Comparison of ENCODE assay signal across 9 cellular contexts in genomic region chr3:42831321-42831713, GRCh38. TPM values are rescaled to one million over a fixed set of nuclear protein-coding genes. Genes with fewer than 3 reads are reported as not detected.
DNase-seq lines count a peak whose midpoint lies in the region; FAIRE-seq and TF ChIP-seq lines count a peak whose summit lies in the region.
"Had no signal": no experiment of that assay in that cellular context is flagged by ENCODE, and none has a peak within 500 bp of the region (broad histone marks: within the 10 kb centered on the region; RNA-seq: fewer than 3 reads in every experiment).

No MANE protein-coding gene starts in this region.

- TF ChIP-seq CTCF in progenitor cell of endocrine pancreas (IDR thresholded peaks at IDR 0.05; ENCODE audit: unreplicated experiment), result peak; percentile 76

- H3K27me3 ChIP-seq in Karpas-422 (ENCODE audit: low read length), result no peaks in the 10 kb centered on the region
- H3K27me3 ChIP-seq: BLaER1 treated with 17β-estradiol and CSF1 and Interleukin-3, amounts not matched to agents 10 nM and 100 nM had no signal

- H3K9me3 Mint-ChIP-seq in progenitor cell of endocrine pancreas (ENCODE audit: low read depth), result no peaks in the 10 kb centered on the region

- H3K9ac ChIP-seq in Karpas-422 (ENCODE audit: low read length), result no peak overlapping the region
- H3K9ac ChIP-seq: BLaER1 treated with 17β-estradiol and CSF1 and Interleukin-3, amounts not matched to agents 10 nM and 100 nM had no signal

- H3K36me3 Mint-ChIP-seq in progenitor cell of endocrine pancreas (ENCODE audit: insufficient read depth), result no peaks in the 10 kb centered on the region

- H3K9me3 ChIP-seq in Karpas-422 (ENCODE audit: low read length), result no peaks in the 10 kb centered on the region
- H3K9me3 ChIP-seq: BLaER1 treated with 17β-estradiol and CSF1 and Interleukin-3, amounts not matched to agents 10 nM and 100 nM had no signal

- H3K9me2 ChIP-seq in Karpas-422 (replicated peaks; ENCODE audit: insufficient read depth, low read length), result no peaks in the 10 kb centered on the region

- H4K20me1 ChIP-seq in Karpas-422 (ENCODE audit: insufficient read depth, low read depth, low read length), result no peaks in the 10 kb centered on the region
- H4K20me1 ChIP-seq: BLaER1 treated with 17β-estradiol and CSF1 and Interleukin-3, amounts not matched to agents 10 nM and 100 nM had no signal

- H3K4me3 Mint-ChIP-seq in progenitor cell of endocrine pancreas (ENCODE audit: low read depth), result no peak overlapping the region

- H3K36me3 ChIP-seq in Karpas-422 (ENCODE audit: insufficient read depth, low read length), result no peaks in the 10 kb centered on the region
- H3K36me3 ChIP-seq: BLaER1 treated with 17β-estradiol and CSF1 and Interleukin-3, amounts not matched to agents 10 nM and 100 nM had no signal

- peaks cover 11% of the 10 kb centered on the region for H3K4me1 Mint-ChIP-seq in progenitor cell of endocrine pancreas (ENCODE audit: low read depth)

- no peaks in the 10 kb centered on the region for H3K79me2 ChIP-seq in Karpas-422 (ENCODE audit: low read length)

- H3K4me3 ChIP-seq in Karpas-422 (ENCODE audit: low read length), result no peak overlapping the region
- H3K4me3 ChIP-seq: BLaER1 treated with 17β-estradiol and CSF1 and Interleukin-3, amounts not matched to agents 10 nM and 100 nM had no signal

- intact Hi-C loops in head of caudate nucleus (cut with DNase I), result loop anchor here (10.0 kb wide), 1 partner anchor 53 kb away; no protein-coding TSS in a partner anchor

- no peak overlapping the region for H3K4me2 ChIP-seq in Karpas-422 (ENCODE audit: low read depth, low read length, poor library complexity, severe bottlenecking)

- FAIRE-seq in urothelium cell line (lab: Jason Lieb, UNC), result no peak

- H3K27me3 Mint-ChIP-seq in progenitor cell of endocrine pancreas, result peaks cover 3% of the 10 kb centered on the region

- no peak overlapping the region for H3K27ac Mint-ChIP-seq in progenitor cell of endocrine pancreas

- DNase-seq in NCI-H146 (lab: John Stamatoyannopoulos, UW), result peak; percentile 43
- no peak for DNase-seq in NCI-H146 treated with DMSO at 0.1 percent for 48 hours (lab: John Stamatoyannopoulos, UW; ENCODE audit: unreplicated experiment)
- DNase-seq in Karpas-422, result peak; percentile 93
- DNase-seq in SHP77 (lab: John Stamatoyannopoulos, UW), result peak; percentile 76 to 84
- DNase-seq in activated effector memory CD4-positive, alpha-beta T cell treated with anti-CD3 and anti-CD28 coated beads, Interleukin-2, amount 50 U/mL, for 16 hours, result peak; percentile 87
- DNase-seq in head of caudate nucleus, result peak; percentile 61 to 93 (median 82)
- DNase-seq in progenitor cell of endocrine pancreas (ENCODE audit: low spot score, unreplicated experiment), result peak; percentile 72
- DNase-seq in urothelium cell line (ENCODE audit: low spot score), result peak; percentile 65

- no peaks in the 10 kb centered on the region for H3K4me1 ChIP-seq in Karpas-422 (ENCODE audit: low read length)

- H3K27ac ChIP-seq in Karpas-422 (ENCODE audit: low read length), result no peak overlapping the region

- no peak overlapping the region for H2AFZ ChIP-seq in Karpas-422 (ENCODE audit: low read length)

RNA-seq across cellular contexts. Expression of gene ACKR2, which starts 22.1 kb away (rescaled TPM):
- 0.43 and 1.9 TPM in 2 replicates for total RNA-seq in Karpas-422 (2014; rRNA removed; shearing (Covaris generic); ENCODE audit: low replicate concordance)
- total RNA-seq in progenitor cell of endocrine pancreas, result 0.60 and 0.78 TPM in 2 replicates

RNA-seq across cellular contexts. Expression of gene HIGD1A, which starts 27.0 kb away (rescaled TPM):
- total RNA-seq in Karpas-422 (2014; rRNA removed; shearing (Covaris generic); ENCODE audit: low replicate concordance), result 103 and 207 TPM in 2 replicates
- 90.6 and 92.3 TPM in 2 replicates for total RNA-seq in progenitor cell of endocrine pancreas

RNA-seq across cellular contexts. Expression of gene CYP8B1, which starts 44.4 kb away (rescaled TPM):
- not detected in 2 replicates for total RNA-seq in Karpas-422 (2014; rRNA removed; shearing (Covaris generic); ENCODE audit: low replicate concordance)
- not detected in 2 replicates for total RNA-seq in progenitor cell of endocrine pancreas

RNA-seq across cellular contexts. Expression of gene CCDC13, which starts 58.3 kb away (rescaled TPM):
- total RNA-seq in Karpas-422 (2014; rRNA removed; shearing (Covaris generic); ENCODE audit: low replicate concordance), result 1.9 and 4.2 TPM in 2 replicates
- 2.3 and 2.5 TPM in 2 replicates for total RNA-seq in progenitor cell of endocrine pancreas
